In the genomic region with DNA sequence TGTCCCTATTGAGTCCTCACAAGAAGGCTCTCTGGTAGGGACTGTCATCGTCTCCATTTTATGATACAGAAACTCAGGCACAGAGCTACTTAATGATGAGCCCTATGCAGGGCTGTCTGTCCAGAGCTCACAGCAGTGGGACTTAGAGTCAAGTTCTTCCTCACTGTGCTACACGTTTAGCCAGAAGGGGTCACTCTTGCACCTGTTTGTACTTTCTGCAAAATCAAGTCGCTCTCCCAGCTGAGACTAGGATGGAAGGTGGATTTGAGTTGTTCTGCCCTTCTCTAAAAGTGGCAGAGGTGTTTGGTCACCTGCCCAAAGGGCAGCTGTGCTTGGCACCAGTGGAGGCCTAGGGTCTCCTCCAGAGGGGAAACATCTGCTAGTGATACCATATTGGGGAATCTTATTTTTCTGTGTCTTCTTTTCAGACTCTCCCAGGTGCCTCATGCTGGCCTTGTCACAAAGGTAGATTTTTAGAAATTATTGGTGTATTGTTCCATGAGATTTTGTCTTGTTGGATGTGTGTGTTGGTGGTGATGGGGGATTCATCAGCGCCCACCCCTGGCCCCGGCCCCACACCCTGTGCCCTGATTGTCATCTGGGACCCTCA, we compare ENCODE assay signal across 8 cellular contexts.
A peak's percentile ranks its signal among the peaks of the same experiment; 100 is the strongest.
DNase-seq lines count a peak whose midpoint lies in the region; ATAC-seq, FAIRE-seq and TF ChIP-seq lines count a peak whose summit lies in the region.

No MANE protein-coding gene starts in this region.

- peak; percentile 75 for TF ChIP-seq CTCF in D721Med (IDR thresholded peaks at IDR 0.05; ENCODE audit: insufficient read depth, missing control alignments)
- peak; percentile 67 for TF ChIP-seq CTCF in nephron progenitor cell (IDR thresholded peaks at IDR 0.05)

- DNase-seq in D721Med (ENCODE audit: insufficient read length, low spot score), result peak; percentile 82
- peak; percentile 38 for DNase-seq in NOMO-1 treated with DMSO at 0.1 percent for 48 hours (lab: John Stamatoyannopoulos, UW; ENCODE audit: unreplicated experiment)
- peak; percentile 71 for DNase-seq in activated CD8-positive, alpha-beta memory T cell treated with anti-CD3 and anti-CD28 coated beads, Interleukin-2, amount 10 ng/mL, durations not matched to agents 7 days and 5 days
- DNase-seq in fibroblast of gingiva (ENCODE audit: low read depth), result peak; percentile 76
- DNase-seq in nephron progenitor cell, result peak; percentile 70
- DNase-seq in ureter (ENCODE audit: low spot score), result peak; percentile 64

- H3K4me3 Mint-ChIP-seq in activated CD8-positive, alpha-beta memory T cell treated with anti-CD3 and anti-CD28 coated beads, Interleukin-2, amount 10 ng/mL, durations not matched to agents 7 days and 5 days, result no peak overlapping the region
- H3K4me3 Mint-ChIP-seq in nephron progenitor cell, result no peak overlapping the region

- H3K27ac Mint-ChIP-seq in activated CD8-positive, alpha-beta memory T cell treated with anti-CD3 and anti-CD28 coated beads, Interleukin-2, amount 10 ng/mL, durations not matched to agents 7 days and 5 days, result no peak overlapping the region
- H3K27ac Mint-ChIP-seq in nephron progenitor cell, result peak overlapping the region; percentile 38

- CTCF ChIA-PET in activated CD8-positive, alpha-beta memory T cell treated with anti-CD3 and anti-CD28 coated beads, Interleukin-2, amount 10 ng/mL, durations not matched to agents 7 days and 5 days (lab: Charles Lee), result interaction anchor here (0.6 to 15.2 kb wide), 32 partner anchors 9 to 615 kb away, joined by 3 to 159 read pairs (median 4); partner anchors contain the start of genes RPS14 and SLC26A2

- H3K4me1 Mint-ChIP-seq in activated CD8-positive, alpha-beta memory T cell treated with anti-CD3 and anti-CD28 coated beads, Interleukin-2, amount 10 ng/mL, durations not matched to agents 7 days and 5 days, result peaks cover 6% of the 10 kb centered on the region
- H3K4me1 Mint-ChIP-seq in nephron progenitor cell, result no peaks in the 10 kb centered on the region

- no peaks in the 10 kb centered on the region for H3K36me3 Mint-ChIP-seq in activated CD8-positive, alpha-beta memory T cell treated with anti-CD3 and anti-CD28 coated beads, Interleukin-2, amount 10 ng/mL, durations not matched to agents 7 days and 5 days
- no peaks in the 10 kb centered on the region for H3K36me3 Mint-ChIP-seq in nephron progenitor cell (ENCODE audit: low read depth)

- no peaks in the 10 kb centered on the region for H3K9me3 Mint-ChIP-seq in activated CD8-positive, alpha-beta memory T cell treated with anti-CD3 and anti-CD28 coated beads, Interleukin-2, amount 10 ng/mL, durations not matched to agents 7 days and 5 days (ENCODE audit: low read depth)
- no peaks in the 10 kb centered on the region for H3K9me3 Mint-ChIP-seq in nephron progenitor cell

- FAIRE-seq in D721Med (lab: Jason Lieb, UNC), result peak; percentile 41

- peak; percentile 35 for ATAC-seq in HG02623 (IDR thresholded peaks at IDR 0.05; ENCODE audit: unreplicated experiment)
- peak; percentile 50 for ATAC-seq in activated CD8-positive, alpha-beta memory T cell treated with anti-CD3 and anti-CD28 coated beads, Interleukin-2, amount 10 ng/mL, durations not matched to agents 7 days and 5 days
- ATAC-seq in HG03039 (IDR thresholded peaks at IDR 0.05; ENCODE audit: unreplicated experiment), result no peak

- H3K27me3 Mint-ChIP-seq in activated CD8-positive, alpha-beta memory T cell treated with anti-CD3 and anti-CD28 coated beads, Interleukin-2, amount 10 ng/mL, durations not matched to agents 7 days and 5 days, result no peaks in the 10 kb centered on the region
- H3K27me3 Mint-ChIP-seq in nephron progenitor cell (ENCODE audit: low read depth, poor library complexity), result peaks cover 2% of the 10 kb centered on the region
